ENCODE assay signal across 22 cellular contexts in genomic region chr2:222739939-222740338, GRCh38.
"Had no signal": no experiment of that assay in that cellular context is flagged by ENCODE, and none has a peak within 500 bp of the region (broad histone marks: within the 10 kb centered on the region; RNA-seq: fewer than 3 reads in every experiment).

No MANE protein-coding gene starts in this region.

- H3K36me3 ChIP-seq: colonic mucosa, neutrophil, sigmoid colon, thyroid gland, upper lobe of left lung, vagina had no signal

- FAIRE-seq: endothelial cell of umbilical vein, kidney had no signal

- H2AFZ ChIP-seq: hepatocyte had no signal

- H3K79me2 ChIP-seq: hepatocyte had no signal

- H3K4me3 ChIP-seq: colonic mucosa, hepatocyte, lung, sigmoid colon, skin epidermis, thyroid gland, upper lobe of left lung, vagina had no signal

- H3K4me2 ChIP-seq: hepatocyte had no signal

- ATAC-seq: foreskin keratinocyte, left cardiac atrium, left ventricle myocardium superior had no signal

- H3K9me3 ChIP-seq: colonic mucosa, neutrophil, sigmoid colon, thyroid gland, upper lobe of left lung, vagina had no signal

- DNase-seq: colonic mucosa; effector CD4-positive, alpha-beta T cell; endodermal cell; erythroblast; foreskin keratinocyte; head of caudate nucleus; kidney; left cardiac atrium; left ventricle myocardium superior; mesenchymal stem cell; midbrain; naive B cell; sigmoid colon; stimulated activated naive CD4-positive, alpha-beta T cell treated with Interleukin-2 at 50 U/mL for 16 hours; thyroid gland; upper lobe of left lung had no signal

- H3K27me3 ChIP-seq: colonic mucosa, foreskin keratinocyte, sigmoid colon, thyroid gland, upper lobe of left lung, vagina had no signal

- H3K4me1 ChIP-seq: colonic mucosa, sigmoid colon, thyroid gland had no signal

- H3K27ac ChIP-seq: colonic mucosa, foreskin keratinocyte, hepatocyte, neutrophil, sigmoid colon, skin epidermis, thyroid gland, upper lobe of left lung, vagina had no signal
